15 cellular contexts compared by ENCODE assay signal in genomic region chr13:76663941-76664340, GRCh38.
DNase-seq lines count a peak whose midpoint lies in the region; ATAC-seq and TF ChIP-seq lines count a peak whose summit lies in the region.
"Had no signal": no experiment of that assay in that cellular context is flagged by ENCODE, and none has a peak within 500 bp of the region (broad histone marks: within the 10 kb centered on the region; RNA-seq: fewer than 3 reads in every experiment).

No MANE protein-coding gene starts in this region.

- no peak for TF ChIP-seq CTCF in brain (conservative IDR thresholded peaks at IDR 0.05)
- TF ChIP-seq CTCF in thoracic aorta (IDR thresholded peaks at IDR 0.05), result no peak

- no peaks in the 10 kb centered on the region for H3K9me3 Mint-ChIP-seq in brain
- H3K9me3 Mint-ChIP-seq: neural crest cell had no signal

- DNase-seq in NOMO-1 (lab: John Stamatoyannopoulos, UW; ENCODE audit: unreplicated experiment in 2 of 2) (peak; percentile 34 to 61), NOMO-1 treated with dmso at 0.1 percent for 144 hours (lab: John Stamatoyannopoulos, UW; ENCODE audit: unreplicated experiment) (no peak), inferior parietal cortex (ENCODE audit: extremely low spot score) (peak; percentile 57), thoracic aorta (ENCODE audit: low spot score) (no peak), NCI-H510A (lab: John Stamatoyannopoulos, UW) (no peak), retina (no peak), NCI-H1048 (lab: John Stamatoyannopoulos, UW) (no peak)
- DNase-seq: activated CD4-positive, CD25-positive, alpha-beta regulatory T cell treated with anti-CD3 and anti-CD28 coated beads, Interleukin-2, amount 50 U/mL, for 72 hours; amniotic stem cell; NCI-H1694; T-helper 1 cell; transverse colon had no signal

- peaks cover 11 to 22% of the 10 kb centered on the region in 2 donors for H3K4me1 ChIP-seq in thoracic aorta (ENCODE audit: control insufficient read depth in 1 of 2, low read depth in 2 of 2)
- H3K4me1 ChIP-seq: A549 had no signal

- peaks cover 12% of the 10 kb centered on the region for H3K4me1 Mint-ChIP-seq in brain
- H3K4me1 Mint-ChIP-seq: neural crest cell had no signal

- no peaks in the 10 kb centered on the region for H3K36me3 ChIP-seq in thoracic aorta
- H3K36me3 ChIP-seq: transverse colon had no signal

- H3K27ac ChIP-seq in thoracic aorta, result peak overlapping the region in 1 of 2 donors; percentile 31
- H3K27ac ChIP-seq: A549 had no signal

- H3K36me3 Mint-ChIP-seq in brain, result no peaks in the 10 kb centered on the region

- peaks cover 2% of the 10 kb centered on the region for H3K27me3 Mint-ChIP-seq in brain

- H3K4me3 Mint-ChIP-seq in brain, result peak overlapping the region in 3 of 5 experiments; percentile 25 to 65 (median 30)
- H3K4me3 Mint-ChIP-seq: neural crest cell had no signal

- H3K27me3 ChIP-seq in thoracic aorta (replicated peaks; ENCODE audit: insufficient read depth), result no peaks in the 10 kb centered on the region
- H3K27me3 ChIP-seq: transverse colon had no signal

- ATAC-seq in thoracic aorta (ENCODE audit: insufficient number of reproducible peaks, low FRiP score, low read depth), result no peak
- ATAC-seq: A549 had no signal

- H3K9me3 ChIP-seq in thoracic aorta, result no peaks in the 10 kb centered on the region
- H3K9me3 ChIP-seq: A549, transverse colon had no signal

- H3K4me3 ChIP-seq in thoracic aorta, result peak overlapping the region; percentile 28
- H3K4me3 ChIP-seq: A549, transverse colon had no signal

- H3K27ac Mint-ChIP-seq in brain, result peak overlapping the region in 3 of 5 experiments; percentile 5 to 69 (median 51)

Comparison
In these comparisons a context has a peak if more than half of its experiments do, and no peak if none do; other contexts are left out.
1. DNase-seq: peak in NOMO-1 (2 of 2) and inferior parietal cortex (single experiment); none in NOMO-1 treated with dmso at 0.1 percent for 144 hours (single experiment), thoracic aorta (single experiment), NCI-H510A (single experiment), retina (single experiment) and NCI-H1048 (single experiment).